Comparison of ENCODE assay signal across 1 cellular context in genomic region chr15:44663410-44664272, GRCh38.
TF ChIP-seq lines count a peak whose summit lies in the region.

A gene with protein sequence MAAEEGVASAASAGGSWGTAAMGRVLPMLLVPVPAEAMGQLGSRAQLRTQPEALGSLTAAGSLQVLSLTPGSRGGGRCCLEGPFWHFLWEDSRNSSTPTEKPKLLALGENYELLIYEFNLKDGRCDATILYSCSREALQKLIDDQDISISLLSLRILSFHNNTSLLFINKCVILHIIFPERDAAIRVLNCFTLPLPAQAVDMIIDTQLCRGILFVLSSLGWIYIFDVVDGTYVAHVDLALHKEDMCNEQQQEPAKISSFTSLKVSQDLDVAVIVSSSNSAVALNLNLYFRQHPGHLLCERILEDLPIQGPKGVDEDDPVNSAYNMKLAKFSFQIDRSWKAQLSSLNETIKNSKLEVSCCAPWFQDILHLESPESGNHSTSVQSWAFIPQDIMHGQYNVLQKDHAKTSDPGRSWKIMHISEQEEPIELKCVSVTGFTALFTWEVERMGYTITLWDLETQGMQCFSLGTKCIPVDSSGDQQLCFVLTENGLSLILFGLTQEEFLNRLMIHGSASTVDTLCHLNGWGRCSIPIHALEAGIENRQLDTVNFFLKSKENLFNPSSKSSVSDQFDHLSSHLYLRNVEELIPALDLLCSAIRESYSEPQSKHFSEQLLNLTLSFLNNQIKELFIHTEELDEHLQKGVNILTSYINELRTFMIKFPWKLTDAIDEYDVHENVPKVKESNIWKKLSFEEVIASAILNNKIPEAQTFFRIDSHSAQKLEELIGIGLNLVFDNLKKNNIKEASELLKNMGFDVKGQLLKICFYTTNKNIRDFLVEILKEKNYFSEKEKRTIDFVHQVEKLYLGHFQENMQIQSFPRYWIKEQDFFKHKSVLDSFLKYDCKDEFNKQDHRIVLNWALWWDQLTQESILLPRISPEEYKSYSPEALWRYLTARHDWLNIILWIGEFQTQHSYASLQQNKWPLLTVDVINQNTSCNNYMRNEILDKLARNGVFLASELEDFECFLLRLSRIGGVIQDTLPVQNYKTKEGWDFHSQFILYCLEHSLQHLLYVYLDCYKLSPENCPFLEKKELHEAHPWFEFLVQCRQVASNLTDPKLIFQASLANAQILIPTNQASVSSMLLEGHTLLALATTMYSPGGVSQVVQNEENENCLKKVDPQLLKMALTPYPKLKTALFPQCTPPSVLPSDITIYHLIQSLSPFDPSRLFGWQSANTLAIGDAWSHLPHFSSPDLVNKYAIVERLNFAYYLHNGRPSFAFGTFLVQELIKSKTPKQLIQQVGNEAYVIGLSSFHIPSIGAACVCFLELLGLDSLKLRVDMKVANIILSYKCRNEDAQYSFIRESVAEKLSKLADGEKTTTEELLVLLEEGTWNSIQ (N-terminal part only) (minus strand): TSS chr15:44663662. CDS start chr15:44663647, 15 bp downstream.

TF ChIP-seq in K562, 482 proteins besides CTCF, POLR2A, EP300 and RAD21 (continued from another document and continues in another):
- TF ChIP-seq, protein P1, sequence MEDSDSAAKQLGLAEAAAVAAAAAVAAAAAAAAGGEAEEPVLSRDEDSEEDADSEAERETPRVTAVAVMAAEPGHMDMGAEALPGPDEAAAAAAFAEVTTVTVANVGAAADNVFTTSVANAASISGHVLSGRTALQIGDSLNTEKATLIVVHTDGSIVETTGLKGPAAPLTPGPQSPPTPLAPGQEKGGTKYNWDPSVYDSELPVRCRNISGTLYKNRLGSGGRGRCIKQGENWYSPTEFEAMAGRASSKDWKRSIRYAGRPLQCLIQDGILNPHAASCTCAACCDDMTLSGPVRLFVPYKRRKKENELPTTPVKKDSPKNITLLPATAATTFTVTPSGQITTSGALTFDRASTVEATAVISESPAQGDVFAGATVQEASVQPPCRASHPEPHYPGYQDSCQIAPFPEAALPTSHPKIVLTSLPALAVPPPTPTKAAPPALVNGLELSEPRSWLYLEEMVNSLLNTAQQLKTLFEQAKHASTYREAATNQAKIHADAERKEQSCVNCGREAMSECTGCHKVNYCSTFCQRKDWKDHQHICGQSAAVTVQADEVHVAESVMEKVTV (CRISPR knock-in tag; IDR thresholded peaks at IDR 0.05): peak; percentile 95
- no peak for TF ChIP-seq ZNF217 (CRISPR knock-in tag; IDR thresholded peaks at IDR 0.05)
- no peak for TF ChIP-seq ZBTB17 (CRISPR knock-in tag; IDR thresholded peaks at IDR 0.05)
- no peak for TF ChIP-seq POU5F1 (IDR thresholded peaks at IDR 0.05; ENCODE audit: borderline replicate concordance, low read depth, low read length, partially characterized antibody)
- peak; percentile 29; the same call in 1 of the 2 replicates for TF ChIP-seq ZNF384 (IDR thresholded peaks at IDR 0.05; ENCODE audit: low read depth, low read length)
- TF ChIP-seq ZBTB1 (CRISPR knock-in tag; IDR thresholded peaks at IDR 0.05; ENCODE audit: borderline replicate concordance, low read depth): no peak
- TF ChIP-seq E2F5 (CRISPR knock-in tag; IDR thresholded peaks at IDR 0.05): peak; percentile 98
- TF ChIP-seq HNRNPH1 (optimal IDR thresholded peaks at IDR 0.05; ENCODE audit: low read depth, low read length): no peak
- TF ChIP-seq STAG1 (CRISPR knock-in tag; IDR thresholded peaks at IDR 0.05; ENCODE audit: borderline replicate concordance): peak; percentile 84
- TF ChIP-seq EGR1 (conservative IDR thresholded peaks at IDR 0.05): no peak
- no peak for TF ChIP-seq BRCA1 (IDR thresholded peaks at IDR 0.05)
- TF ChIP-seq BRCA1 (CRISPR knock-in tag; IDR thresholded peaks at IDR 0.05): no peak
- no peak for TF ChIP-seq LEF1 (IDR thresholded peaks at IDR 0.05)
- peak; percentile 32; the same call in 1 of the 2 replicates for TF ChIP-seq HMBOX1 (IDR thresholded peaks at IDR 0.05)
- TF ChIP-seq, protein P2, sequence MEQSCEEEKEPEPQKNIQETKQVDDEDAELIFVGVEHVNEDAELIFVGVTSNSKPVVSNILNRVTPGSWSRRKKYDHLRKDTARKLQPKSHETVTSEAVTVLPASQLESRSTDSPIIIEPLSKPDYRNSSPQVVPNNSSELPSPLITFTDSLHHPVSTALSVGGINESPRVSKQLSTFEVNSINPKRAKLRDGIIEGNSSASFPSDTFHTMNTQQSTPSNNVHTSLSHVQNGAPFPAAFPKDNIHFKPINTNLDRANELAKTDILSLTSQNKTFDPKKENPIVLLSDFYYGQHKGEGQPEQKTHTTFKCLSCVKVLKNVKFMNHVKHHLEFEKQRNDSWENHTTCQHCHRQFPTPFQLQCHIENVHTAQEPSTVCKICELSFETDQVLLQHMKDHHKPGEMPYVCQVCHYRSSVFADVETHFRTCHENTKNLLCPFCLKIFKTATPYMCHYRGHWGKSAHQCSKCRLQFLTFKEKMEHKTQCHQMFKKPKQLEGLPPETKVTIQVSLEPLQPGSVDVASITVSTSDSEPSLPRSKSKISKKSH (CRISPR knock-in tag; IDR thresholded peaks at IDR 0.05): no peak
- TF ChIP-seq ARID4B (CRISPR knock-in tag; IDR thresholded peaks at IDR 0.05): peak; percentile 95
- peak; percentile 51 for TF ChIP-seq PTRF (tag; IDR thresholded peaks at IDR 0.05)
- 0 out of 2 replicates have a peak, but pooled peaks have one; percentile 10 for TF ChIP-seq MAFK (IDR thresholded peaks at IDR 0.05; ENCODE audit: low read length)
- peak; percentile 86; the same call in 1 of the 2 replicates for TF ChIP-seq GTF2E2 (tag; IDR thresholded peaks at IDR 0.05)
- no peak for TF ChIP-seq ZNF311 (CRISPR knock-in tag; IDR thresholded peaks at IDR 0.05)
- TF ChIP-seq BDP1 (IDR thresholded peaks at IDR 0.05; ENCODE audit: insufficient read depth, insufficient read length): no peak
- TF ChIP-seq, protein P3, sequence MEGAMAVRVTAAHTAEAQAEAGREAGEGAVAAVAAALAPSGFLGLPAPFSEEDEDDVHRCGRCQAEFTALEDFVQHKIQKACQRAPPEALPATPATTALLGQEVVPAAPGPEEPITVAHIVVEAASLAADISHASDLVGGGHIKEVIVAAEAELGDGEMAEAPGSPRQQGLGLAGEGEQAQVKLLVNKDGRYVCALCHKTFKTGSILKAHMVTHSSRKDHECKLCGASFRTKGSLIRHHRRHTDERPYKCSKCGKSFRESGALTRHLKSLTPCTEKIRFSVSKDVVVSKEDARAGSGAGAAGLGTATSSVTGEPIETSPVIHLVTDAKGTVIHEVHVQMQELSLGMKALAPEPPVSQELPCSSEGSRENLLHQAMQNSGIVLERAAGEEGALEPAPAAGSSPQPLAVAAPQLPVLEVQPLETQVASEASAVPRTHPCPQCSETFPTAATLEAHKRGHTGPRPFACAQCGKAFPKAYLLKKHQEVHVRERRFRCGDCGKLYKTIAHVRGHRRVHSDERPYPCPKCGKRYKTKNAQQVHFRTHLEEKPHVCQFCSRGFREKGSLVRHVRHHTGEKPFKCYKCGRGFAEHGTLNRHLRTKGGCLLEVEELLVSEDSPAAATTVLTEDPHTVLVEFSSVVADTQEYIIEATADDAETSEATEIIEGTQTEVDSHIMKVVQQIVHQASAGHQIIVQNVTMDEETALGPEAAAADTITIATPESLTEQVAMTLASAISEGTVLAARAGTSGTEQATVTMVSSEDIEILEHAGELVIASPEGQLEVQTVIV (CRISPR knock-in tag; IDR thresholded peaks at IDR 0.05; ENCODE audit: borderline replicate concordance): no peak
- no peak for TF ChIP-seq BCOR (IDR thresholded peaks at IDR 0.05)
- TF ChIP-seq DPF2 (IDR thresholded peaks at IDR 0.05): no peak
- no peak for TF ChIP-seq ZC3H8 (IDR thresholded peaks at IDR 0.05)
- no peak for TF ChIP-seq ZSCAN32 (CRISPR knock-in tag; IDR thresholded peaks at IDR 0.05)
- no peak for TF ChIP-seq NFXL1 (CRISPR knock-in tag; IDR thresholded peaks at IDR 0.05)
- peak; percentile 72; the same call in 1 of the 2 replicates for TF ChIP-seq RFX7 (CRISPR knock-in tag; IDR thresholded peaks at IDR 0.05)
- TF ChIP-seq PTTG1 (tag; IDR thresholded peaks at IDR 0.05; ENCODE audit: low read depth): peak; percentile 62; the same call in 1 of the 2 replicates
- peak; percentile 87 for TF ChIP-seq XRCC5 (IDR thresholded peaks at IDR 0.05; ENCODE audit: low read depth, low read length)
- TF ChIP-seq ZNF561 (CRISPR knock-in tag; conservative IDR thresholded peaks at IDR 0.05): no peak
- TF ChIP-seq, protein P4, sequence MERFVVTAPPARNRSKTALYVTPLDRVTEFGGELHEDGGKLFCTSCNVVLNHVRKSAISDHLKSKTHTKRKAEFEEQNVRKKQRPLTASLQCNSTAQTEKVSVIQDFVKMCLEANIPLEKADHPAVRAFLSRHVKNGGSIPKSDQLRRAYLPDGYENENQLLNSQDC (CRISPR knock-in tag; IDR thresholded peaks at IDR 0.05): no peak
- peak; percentile 88; the same call in 1 of the 2 replicates for TF ChIP-seq ZNF830 (CRISPR knock-in tag; IDR thresholded peaks at IDR 0.05)
- TF ChIP-seq STAT6 (CRISPR knock-in tag; IDR thresholded peaks at IDR 0.05): peak; percentile 72; the same call in 1 of the 2 replicates
- TF ChIP-seq PML (IDR thresholded peaks at IDR 0.05; ENCODE audit: low read length): peak; percentile 77; the same call in 1 of the 2 replicates
- TF ChIP-seq RNF2 (IDR thresholded peaks at IDR 0.05): peak; percentile 78
- no peak for TF ChIP-seq ZNF212 (CRISPR knock-in tag; IDR thresholded peaks at IDR 0.05)
- no peak for TF ChIP-seq ZNF23 (CRISPR knock-in tag; IDR thresholded peaks at IDR 0.05)
- TF ChIP-seq PHF21A (IDR thresholded peaks at IDR 0.05; ENCODE audit: borderline replicate concordance, low read depth): no peak
- no peak for TF ChIP-seq SRSF3 (IDR thresholded peaks at IDR 0.05; ENCODE audit: insufficient read depth, low read length)
- TF ChIP-seq KAT7 (CRISPR knock-in tag; IDR thresholded peaks at IDR 0.05; ENCODE audit: borderline replicate concordance): 0 out of 2 replicates have a peak, but pooled peaks have one; percentile 16
- TF ChIP-seq XRCC3 (IDR thresholded peaks at IDR 0.05): no peak
- peak; percentile 81 for TF ChIP-seq PYGO2 (tag; IDR thresholded peaks at IDR 0.05)
- no peak for TF ChIP-seq ZNF75A (CRISPR knock-in tag; IDR thresholded peaks at IDR 0.05)
- TF ChIP-seq HDGF (IDR thresholded peaks at IDR 0.05): peak; percentile 98
- TF ChIP-seq ZNF165 (CRISPR knock-in tag; IDR thresholded peaks at IDR 0.05; ENCODE audit: borderline replicate concordance): no peak
- TF ChIP-seq ZNF586 (CRISPR knock-in tag; conservative IDR thresholded peaks at IDR 0.05): no peak
